1 cellular context compared by ENCODE assay signal in genomic region chr19:16160943-16161560, GRCh38.
TF ChIP-seq lines count a peak whose summit lies in the region.

No MANE protein-coding gene starts in this region.

TF ChIP-seq in GM12878, 131 proteins besides CTCF, POLR2A, EP300 and RAD21:
- TF ChIP-seq ATF7 (IDR thresholded peaks at IDR 0.05; ENCODE audit: low read depth) (no peak), JUND (IDR thresholded peaks at IDR 0.05; ENCODE audit: low read depth, low read length) (no peak), PBX3 (IDR thresholded peaks at IDR 0.05; ENCODE audit: insufficient replicate concordance, low read depth, low read length) (no peak), IKZF1 (conservative IDR thresholded peaks at IDR 0.05) (0 out of 2 replicates have a peak, but pooled peaks have one; percentile 7), MTA2 (IDR thresholded peaks at IDR 0.05; ENCODE audit: low read depth) (no peak), PAX8 (IDR thresholded peaks at IDR 0.05) (no peak), HDAC2 (IDR thresholded peaks at IDR 0.05) (no peak), FOS (IDR thresholded peaks at IDR 0.05; ENCODE audit: borderline replicate concordance, extremely low read depth, insufficient read length) (no peak), GATAD2B (conservative IDR thresholded peaks at IDR 0.05; ENCODE audit: low read depth) (no peak), ETV6 (conservative IDR thresholded peaks at IDR 0.05 in 1 of 2, IDR thresholded peaks at IDR 0.05 in 1 of 2; ENCODE audit: borderline replicate concordance in 1 of 2, low read depth in 1 of 2) (0 out of 4 replicates have a peak, but pooled peaks of 1 of the 2 experiments have one; percentile 17), SMARCA5 (IDR thresholded peaks at IDR 0.05) (peak; percentile 68; the same call in 1 of the 2 replicates), KDM1A (IDR thresholded peaks at IDR 0.05; ENCODE audit: borderline replicate concordance) (no peak), ZBTB11 (CRISPR knock-in tag; IDR thresholded peaks at IDR 0.05) (no peak), PRDM15 (CRISPR knock-in tag; IDR thresholded peaks at IDR 0.05) (no peak), NFIC (IDR thresholded peaks at IDR 0.05; ENCODE audit: low read depth, low read length) (no peak), POLR2AphosphoS5 (IDR thresholded peaks at IDR 0.05; ENCODE audit: low read length) (peak; percentile 55; the same call in 1 of the 2 replicates), YY1 (IDR thresholded peaks at IDR 0.05; ENCODE audit: low read depth, low read length) (0 out of 2 replicates have a peak, but pooled peaks have one; percentile 8), GABPA (IDR thresholded peaks at IDR 0.05; ENCODE audit: low read depth) (no peak), SUZ12 (IDR thresholded peaks at IDR 0.05; ENCODE audit: unreplicated experiment) (no peak), SIX5 (IDR thresholded peaks at IDR 0.05; ENCODE audit: low read depth, low read length, severe bottlenecking) (no peak)
- TF ChIP-seq, protein P1, sequence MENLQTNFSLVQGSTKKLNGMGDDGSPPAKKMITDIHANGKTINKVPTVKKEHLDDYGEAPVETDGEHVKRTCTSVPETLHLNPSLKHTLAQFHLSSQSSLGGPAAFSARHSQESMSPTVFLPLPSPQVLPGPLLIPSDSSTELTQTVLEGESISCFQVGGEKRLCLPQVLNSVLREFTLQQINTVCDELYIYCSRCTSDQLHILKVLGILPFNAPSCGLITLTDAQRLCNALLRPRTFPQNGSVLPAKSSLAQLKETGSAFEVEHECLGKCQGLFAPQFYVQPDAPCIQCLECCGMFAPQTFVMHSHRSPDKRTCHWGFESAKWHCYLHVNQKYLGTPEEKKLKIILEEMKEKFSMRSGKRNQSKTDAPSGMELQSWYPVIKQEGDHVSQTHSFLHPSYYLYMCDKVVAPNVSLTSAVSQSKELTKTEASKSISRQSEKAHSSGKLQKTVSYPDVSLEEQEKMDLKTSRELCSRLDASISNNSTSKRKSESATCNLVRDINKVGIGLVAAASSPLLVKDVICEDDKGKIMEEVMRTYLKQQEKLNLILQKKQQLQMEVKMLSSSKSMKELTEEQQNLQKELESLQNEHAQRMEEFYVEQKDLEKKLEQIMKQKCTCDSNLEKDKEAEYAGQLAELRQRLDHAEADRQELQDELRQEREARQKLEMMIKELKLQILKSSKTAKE (IDR thresholded peaks at IDR 0.05; ENCODE audit: low read depth, poor library complexity, severe bottlenecking), result no peak
